Comparison of ENCODE assay signal across 1 cellular context in the genomic region with DNA sequence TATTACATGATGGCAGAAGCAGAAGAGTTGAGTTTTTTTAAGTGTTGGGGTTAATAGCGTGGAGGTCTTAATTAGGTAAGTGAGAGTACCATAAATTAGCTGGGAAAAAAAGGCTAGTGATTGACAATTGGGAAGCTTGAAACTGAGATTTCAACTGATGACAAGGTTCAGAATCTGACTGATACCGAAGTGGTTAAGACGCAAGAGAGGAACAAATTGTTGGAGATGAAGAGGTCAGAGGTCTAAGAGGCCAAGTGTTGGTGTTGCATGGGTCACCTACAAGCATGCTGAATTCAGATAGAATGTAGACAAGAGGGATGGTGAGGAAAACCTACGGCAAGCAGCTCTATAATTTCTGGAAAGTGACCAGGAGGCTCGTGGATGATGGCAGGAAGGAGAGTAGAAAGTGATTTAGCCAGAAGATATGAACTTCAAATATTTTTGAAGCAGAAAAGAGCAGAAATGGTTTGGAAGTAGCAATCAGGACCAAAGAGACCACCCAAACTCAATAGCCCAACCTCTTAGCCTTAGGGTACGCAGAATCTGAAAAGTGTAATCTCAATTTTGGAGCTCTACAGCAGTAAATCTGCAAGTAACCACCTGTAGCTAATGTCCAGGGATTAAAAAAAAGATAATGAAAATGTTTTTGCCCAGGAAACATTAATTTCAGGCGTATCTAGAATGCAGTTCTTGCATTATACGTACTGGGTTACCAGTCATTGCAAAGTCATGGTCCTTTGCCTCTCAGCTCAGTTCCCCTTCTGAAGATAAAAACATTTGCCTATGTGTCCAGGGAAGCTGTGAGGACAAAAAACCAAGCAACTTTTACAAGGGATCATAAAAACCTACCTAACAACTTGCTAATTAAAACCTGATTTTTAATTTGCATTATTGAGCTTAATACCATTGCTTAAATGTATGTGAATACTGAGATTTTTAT.
TF ChIP-seq lines count a peak whose summit lies in the region.

No MANE protein-coding gene starts in this region.

TF ChIP-seq in HCT116, 20 proteins besides CTCF, POLR2A, EP300 and RAD21 (continued from another document):
- TF ChIP-seq, protein P1, sequence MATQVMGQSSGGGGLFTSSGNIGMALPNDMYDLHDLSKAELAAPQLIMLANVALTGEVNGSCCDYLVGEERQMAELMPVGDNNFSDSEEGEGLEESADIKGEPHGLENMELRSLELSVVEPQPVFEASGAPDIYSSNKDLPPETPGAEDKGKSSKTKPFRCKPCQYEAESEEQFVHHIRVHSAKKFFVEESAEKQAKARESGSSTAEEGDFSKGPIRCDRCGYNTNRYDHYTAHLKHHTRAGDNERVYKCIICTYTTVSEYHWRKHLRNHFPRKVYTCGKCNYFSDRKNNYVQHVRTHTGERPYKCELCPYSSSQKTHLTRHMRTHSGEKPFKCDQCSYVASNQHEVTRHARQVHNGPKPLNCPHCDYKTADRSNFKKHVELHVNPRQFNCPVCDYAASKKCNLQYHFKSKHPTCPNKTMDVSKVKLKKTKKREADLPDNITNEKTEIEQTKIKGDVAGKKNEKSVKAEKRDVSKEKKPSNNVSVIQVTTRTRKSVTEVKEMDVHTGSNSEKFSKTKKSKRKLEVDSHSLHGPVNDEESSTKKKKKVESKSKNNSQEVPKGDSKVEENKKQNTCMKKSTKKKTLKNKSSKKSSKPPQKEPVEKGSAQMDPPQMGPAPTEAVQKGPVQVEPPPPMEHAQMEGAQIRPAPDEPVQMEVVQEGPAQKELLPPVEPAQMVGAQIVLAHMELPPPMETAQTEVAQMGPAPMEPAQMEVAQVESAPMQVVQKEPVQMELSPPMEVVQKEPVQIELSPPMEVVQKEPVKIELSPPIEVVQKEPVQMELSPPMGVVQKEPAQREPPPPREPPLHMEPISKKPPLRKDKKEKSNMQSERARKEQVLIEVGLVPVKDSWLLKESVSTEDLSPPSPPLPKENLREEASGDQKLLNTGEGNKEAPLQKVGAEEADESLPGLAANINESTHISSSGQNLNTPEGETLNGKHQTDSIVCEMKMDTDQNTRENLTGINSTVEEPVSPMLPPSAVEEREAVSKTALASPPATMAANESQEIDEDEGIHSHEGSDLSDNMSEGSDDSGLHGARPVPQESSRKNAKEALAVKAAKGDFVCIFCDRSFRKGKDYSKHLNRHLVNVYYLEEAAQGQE (IDR thresholded peaks at IDR 0.05; ENCODE audit: low read depth): no peak
- TF ChIP-seq CBX3 (IDR thresholded peaks at IDR 0.05; ENCODE audit: low read depth): no peak
- no peak for TF ChIP-seq SRF (IDR thresholded peaks at IDR 0.05; ENCODE audit: low read depth)
- no peak for TF ChIP-seq CEBPB (IDR thresholded peaks at IDR 0.05; ENCODE audit: low read depth)
- no peak for TF ChIP-seq ZNF274 (IDR thresholded peaks at IDR 0.05; ENCODE audit: low read depth, low read length)
- no peak for TF ChIP-seq ZFX (IDR thresholded peaks at IDR 0.05)
- TF ChIP-seq TCF7L2 (IDR thresholded peaks at IDR 0.05; ENCODE audit: borderline replicate concordance, extremely low read depth, insufficient read depth, insufficient read length): no peak
- no peak for TF ChIP-seq YY1 (IDR thresholded peaks at IDR 0.05; ENCODE audit: extremely low read depth, insufficient replicate concordance, low read depth, low read length)
- no peak for TF ChIP-seq ELF1 (IDR thresholded peaks at IDR 0.05; ENCODE audit: borderline replicate concordance, low read depth)
- no peak for TF ChIP-seq SIN3A (IDR thresholded peaks at IDR 0.05; ENCODE audit: low read depth)
- TF ChIP-seq SP1 (IDR thresholded peaks at IDR 0.05; ENCODE audit: low read depth): no peak
- TF ChIP-seq EZH2 (IDR thresholded peaks at IDR 0.05): no peak
- no peak for TF ChIP-seq ATF3 (IDR thresholded peaks at IDR 0.05)
- TF ChIP-seq EGR1 (IDR thresholded peaks at IDR 0.05; ENCODE audit: low read depth): no peak
- no peak for TF ChIP-seq EZH2phosphoT487 (IDR thresholded peaks at IDR 0.05; ENCODE audit: borderline replicate concordance)
- no peak for TF ChIP-seq MAX (IDR thresholded peaks at IDR 0.05)
- TF ChIP-seq, protein P2, sequence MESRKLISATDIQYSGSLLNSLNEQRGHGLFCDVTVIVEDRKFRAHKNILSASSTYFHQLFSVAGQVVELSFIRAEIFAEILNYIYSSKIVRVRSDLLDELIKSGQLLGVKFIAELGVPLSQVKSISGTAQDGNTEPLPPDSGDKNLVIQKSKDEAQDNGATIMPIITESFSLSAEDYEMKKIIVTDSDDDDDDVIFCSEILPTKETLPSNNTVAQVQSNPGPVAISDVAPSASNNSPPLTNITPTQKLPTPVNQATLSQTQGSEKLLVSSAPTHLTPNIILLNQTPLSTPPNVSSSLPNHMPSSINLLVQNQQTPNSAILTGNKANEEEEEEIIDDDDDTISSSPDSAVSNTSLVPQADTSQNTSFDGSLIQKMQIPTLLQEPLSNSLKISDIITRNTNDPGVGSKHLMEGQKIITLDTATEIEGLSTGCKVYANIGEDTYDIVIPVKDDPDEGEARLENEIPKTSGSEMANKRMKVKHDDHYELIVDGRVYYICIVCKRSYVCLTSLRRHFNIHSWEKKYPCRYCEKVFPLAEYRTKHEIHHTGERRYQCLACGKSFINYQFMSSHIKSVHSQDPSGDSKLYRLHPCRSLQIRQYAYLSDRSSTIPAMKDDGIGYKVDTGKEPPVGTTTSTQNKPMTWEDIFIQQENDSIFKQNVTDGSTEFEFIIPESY (IDR thresholded peaks at IDR 0.05; ENCODE audit: extremely low read depth, insufficient replicate concordance, low read length): no peak
